9 cellular contexts compared by ENCODE assay signal in the genomic region with DNA sequence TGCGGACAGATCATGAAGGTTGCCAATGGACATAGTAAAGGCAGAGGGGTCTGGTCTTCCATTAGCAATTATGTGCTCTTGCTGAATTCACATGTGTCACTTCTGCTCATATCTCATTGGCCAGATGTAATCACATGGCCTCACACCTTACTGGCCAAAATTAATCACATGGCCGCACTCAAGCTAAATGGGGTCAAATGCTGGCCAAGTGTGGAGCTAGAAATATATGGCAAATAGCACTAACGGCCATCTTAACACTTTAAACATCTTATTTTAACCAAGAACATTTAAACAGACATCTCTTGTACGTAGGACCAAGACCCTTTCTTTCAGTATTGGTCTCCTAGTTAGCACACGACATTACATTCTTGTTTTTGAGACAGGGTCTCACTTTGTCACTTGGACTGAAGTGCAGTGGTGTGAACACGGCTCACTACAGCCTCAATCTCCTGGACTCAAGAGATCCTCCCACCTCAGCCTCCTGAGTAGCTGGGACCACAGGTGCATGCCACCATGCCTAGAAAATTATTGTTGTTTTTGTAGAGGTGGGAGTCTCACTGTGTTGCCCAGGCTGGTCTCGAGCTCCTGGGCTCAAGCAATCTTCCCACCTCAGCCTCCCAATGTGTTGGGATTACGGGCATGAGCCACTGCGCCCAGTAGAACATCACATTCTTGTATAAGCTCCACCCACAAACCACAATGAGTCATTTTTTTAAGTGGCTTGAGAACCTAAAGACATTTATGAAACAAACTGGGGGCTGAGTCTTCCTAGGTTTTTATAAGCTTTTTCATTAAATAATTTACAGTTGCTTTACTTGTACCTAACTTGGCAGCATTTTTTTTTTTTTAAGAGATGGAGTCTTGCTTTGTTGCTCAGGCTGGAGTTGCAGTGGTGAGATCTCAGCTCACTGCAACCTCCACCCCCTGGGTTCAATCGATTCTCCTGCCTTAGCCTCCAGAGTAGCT. TPM values are rescaled to one million over a fixed set of nuclear protein-coding genes. Genes with fewer than 3 reads are reported as not detected.
DNase-seq lines count a peak whose midpoint lies in the region; ATAC-seq and TF ChIP-seq lines count a peak whose summit lies in the region.
"Had no signal": no experiment of that assay in that cellular context is flagged by ENCODE, and none has a peak within 500 bp of the region (broad histone marks: within the 10 kb centered on the region; RNA-seq: fewer than 3 reads in every experiment).

No MANE protein-coding gene starts in this region.

- 82% methylated on average over 10 of the region's 10 CpGs for WGBS in SK-N-SH (ENCODE audit: low lambda C conversion rate)

- no peak for ATAC-seq in activated CD4-positive, CD25-positive, alpha-beta regulatory T cell treated with anti-CD3 and anti-CD28 coated beads, Interleukin-2, amount 50 U/mL, for 24 hours
- no peak for ATAC-seq in GM21360 (IDR thresholded peaks at IDR 0.05; ENCODE audit: unreplicated experiment)

- H3K9me3 ChIP-seq in A673 (ENCODE audit: low read depth, low read length, poor library complexity, severe bottlenecking) (peaks cover 9% of the 10 kb centered on the region), HEK293 (ENCODE audit: control insufficient read depth, insufficient read depth, low read depth, low read length) (no peaks in the 10 kb centered on the region), SK-N-SH (no peaks in the 10 kb centered on the region)

- H3K9me2 ChIP-seq in SK-N-SH: no peaks in the 10 kb centered on the region

- H3F3A ChIP-seq in SK-N-SH (replicated peaks; ENCODE audit: insufficient read depth): peaks cover 35% of the 10 kb centered on the region

- DNase-seq in A673 (ENCODE audit: low spot score) (peak; percentile 79), SK-N-SH (no peak), fibroblast of mammary gland (ENCODE audit: low read depth) (peak; percentile 93), NCI-H1105 (lab: John Stamatoyannopoulos, UW) (no peak)
- DNase-seq in effector CD8-positive, alpha-beta T cell (lab: John Stamatoyannopoulos, UW): no peak
- DNase-seq: SHP77 treated with DMSO at 0.1 percent for 48 hours had no signal

- POLR2A ChIA-PET in A673 (lab: Charles Lee; ENCODE audit: low non-redundant PET): interaction anchor here (0.7 kb wide), 1 partner anchor 33 kb away, joined by 4 read pairs; no protein-coding TSS in a partner anchor
- POLR2A ChIA-PET in HEK293 (lab: Yijun Ruan, JAX): interaction anchor here (0.5 to 8.8 kb wide), 14 partner anchors 9 to 267 kb away, joined by 3 to 128 read pairs (median 4); partner anchors contain the start of genes AP2A1, NOSIP, PNKP and RRAS
- POLR2A ChIA-PET in SK-N-SH (lab: Yijun Ruan, JAX): interaction anchor here (0.9 kb wide), 1 partner anchor 21 kb away, joined by 4 read pairs; no protein-coding TSS in a partner anchor

- H2AFZ ChIP-seq in SK-N-SH (ENCODE audit: low read depth): no peak overlapping the region

- H3K4me2 ChIP-seq in SK-N-SH: peak overlapping the region; percentile 8; the same call in 1 of the 2 replicates

- TF ChIP-seq RAD21 in SK-N-SH (IDR thresholded peaks at IDR 0.05; ENCODE audit: low read length): no peak

- no peak overlapping the region for H3K27ac ChIP-seq in A673 (ENCODE audit: low read depth, low read length, poor library complexity, severe bottlenecking)
- H3K27ac ChIP-seq in HEK293 (ENCODE audit: extremely low read depth, low read depth, low read length): no peak overlapping the region
- peak overlapping the region in 1 of 2 experiments; percentile 79; a peak in 2 of 4 replicates for H3K27ac ChIP-seq in SK-N-SH (ENCODE audit: low read depth in 2 of 2, low read length in 1 of 2)

- CTCF ChIA-PET in A673 (lab: Charles Lee): interaction anchor here (0.8 kb wide), 1 partner anchor 21 kb away, joined by 3 read pairs; no protein-coding TSS in a partner anchor
- CTCF ChIA-PET in HEK293 (lab: Yijun Ruan, JAX): interaction anchor here (0.6 to 2.8 kb wide), 9 partner anchors 10 to 345 kb away, joined by 3 to 13 read pairs (median 3); no protein-coding TSS in a partner anchor
- CTCF ChIA-PET in SK-N-SH (lab: Yijun Ruan, JAX): interaction anchor here (0.6 to 1.1 kb wide), 3 partner anchors 14 to 451 kb away, joined by 3 read pairs; no protein-coding TSS in a partner anchor

- H3K4me1 ChIP-seq in A673 (ENCODE audit: insufficient read depth, low read length, poor library complexity, severe bottlenecking): peaks cover 11% of the 10 kb centered on the region
- H3K4me1 ChIP-seq in HEK293 (ENCODE audit: control insufficient read depth, insufficient read depth, low read length): peaks cover 6% of the 10 kb centered on the region; the same call in 1 of the 2 replicates
- peaks cover 13 to 21% of the 10 kb centered on the region in 2 experiments; a peak in 3 of 4 replicates for H3K4me1 ChIP-seq in SK-N-SH (ENCODE audit: control insufficient read depth in 1 of 2, insufficient read depth in 2 of 2, low read depth in 1 of 2, low read length in 1 of 2)

- H3K4me3 ChIP-seq in A673 (ENCODE audit: low read depth, low read length, poor library complexity, severe bottlenecking): no peak overlapping the region
- no peak overlapping the region for H3K4me3 ChIP-seq in HEK293 (ENCODE audit: low read depth, low read length)
- no peak overlapping the region for H3K4me3 ChIP-seq in SK-N-SH (ENCODE audit: low read depth in 2 of 2, low read length in 1 of 2)
- H3K4me3 ChIP-seq in fibroblast of mammary gland (ENCODE audit: control insufficient read depth, low read depth, low read length): no peak overlapping the region

- H3K9ac ChIP-seq in SK-N-SH: peak overlapping the region; percentile 9; the same call in 1 of the 2 replicates

- intact Hi-C loops in A673 (cut with micrococcal nuclease; ENCODE audit: unreplicated experiment): no loop called here

- H3K27me3 ChIP-seq in A673 (replicated peaks; ENCODE audit: insufficient read depth, low read depth, low read length, poor library complexity): no peaks in the 10 kb centered on the region
- no peaks in the 10 kb centered on the region for H3K27me3 ChIP-seq in SK-N-SH (ENCODE audit: insufficient read depth)

- no peak for TF ChIP-seq EP300 in SK-N-SH (IDR thresholded peaks at IDR 0.05; ENCODE audit: borderline replicate concordance in 1 of 2, low read depth in 1 of 2, low read length in 1 of 2)

- H3K79me2 ChIP-seq in SK-N-SH (ENCODE audit: insufficient read depth): peaks cover 30% of the 10 kb centered on the region

- TF ChIP-seq CTCF in A673 (conservative IDR thresholded peaks at IDR 0.05; ENCODE audit: low read depth, low read length) (no peak), HEK293 (tag by site-specific recombination; IDR thresholded peaks at IDR 0.05) (no peak), SK-N-SH (IDR thresholded peaks at IDR 0.05) (no peak), fibroblast of mammary gland (conservative IDR thresholded peaks at IDR 0.05; ENCODE audit: control insufficient read depth, insufficient read depth, low read depth, low read length) (no peak)

- no TSS peak for BruUV-seq in A673 (replicated peaks; lab: Mats Ljungman, UMichigan)

- H3K36me3 ChIP-seq in A673 (ENCODE audit: insufficient read depth, low read length, poor library complexity, severe bottlenecking) (peaks cover 6% of the 10 kb centered on the region), HEK293 (ENCODE audit: control insufficient read depth in 2 of 2, insufficient read depth in 1 of 2, low read length in 2 of 2) (no peaks in the 10 kb centered on the region), SK-N-SH (replicated peaks in 1 of 2; ENCODE audit: control insufficient read depth in 1 of 2, insufficient read depth in 2 of 2, low read length in 1 of 2) (peaks cover 0 to 6% of the 10 kb centered on the region in 2 experiments)

- peaks cover 14% of the 10 kb centered on the region for H4K20me1 ChIP-seq in SK-N-SH (ENCODE audit: insufficient read depth)

TF ChIP-seq in HEK293, 187 proteins besides CTCF, POLR2A, EP300 and RAD21 (continues in another document):
- peak; percentile 45 for TF ChIP-seq ZFHX2 (tag by site-specific recombination; conservative IDR thresholded peaks at IDR 0.05)

TF ChIP-seq in SK-N-SH, 30 proteins besides CTCF, POLR2A, EP300 and RAD21 (continues in another document):
- TF ChIP-seq NRF1 (IDR thresholded peaks at IDR 0.05; ENCODE audit: low read depth, low read length) (no peak), POLR2AphosphoS5 (IDR thresholded peaks at IDR 0.05; ENCODE audit: low read depth, low read length) (no peak), YY1 (IDR thresholded peaks at IDR 0.05; ENCODE audit: low read depth) (no peak)

RNA-seq across cellular contexts. Expression of gene PTOV1, which starts 2.9 kb away (rescaled TPM):
- total RNA-seq in A673 (2021): 331 and 356 TPM in 2 replicates
- 56.1 and 95.0 TPM in 2 replicates for polyA plus RNA-seq in SK-N-SH (2012; rRNA removed)
- 32.2 and 57.7 TPM in 2 replicates for polyA plus RNA-seq in SK-N-SH (2012; cell fraction: cytosol; rRNA removed)
- 272 and 289 TPM in 2 replicates for polyA plus RNA-seq in SK-N-SH (2012; cell fraction: nucleus; rRNA removed)

RNA-seq across cellular contexts. Expression of gene PNKP, which starts 19.4 kb away (rescaled TPM):
- 122 and 130 TPM in 2 replicates for total RNA-seq in A673 (2021)
- 45.5 and 52.0 TPM in 2 replicates for polyA plus RNA-seq in SK-N-SH (2012; rRNA removed)
- polyA plus RNA-seq in SK-N-SH (2012; cell fraction: cytosol; rRNA removed): 8.6 and 13.1 TPM in 2 replicates
- polyA plus RNA-seq in SK-N-SH (2012; cell fraction: nucleus; rRNA removed): 317 and 404 TPM in 2 replicates

RNA-seq across cellular contexts. Expression of gene AKT1S1, which starts 29.1 kb away (rescaled TPM):
- 80.3 and 81.5 TPM in 2 replicates for total RNA-seq in A673 (2021)
- 56.7 and 63.7 TPM in 2 replicates for polyA plus RNA-seq in SK-N-SH (2012; rRNA removed)
- 37.5 and 51.2 TPM in 2 replicates for polyA plus RNA-seq in SK-N-SH (2012; cell fraction: cytosol; rRNA removed)
- 87.9 and 96.3 TPM in 2 replicates for polyA plus RNA-seq in SK-N-SH (2012; cell fraction: nucleus; rRNA removed)

RNA-seq across cellular contexts. Expression of gene TBC1D17, which starts 29.5 kb away (rescaled TPM):
- total RNA-seq in A673 (2021): 35.1 and 40.0 TPM in 2 replicates
- polyA plus RNA-seq in SK-N-SH (2012; rRNA removed): 27.3 and 28.3 TPM in 2 replicates
- 14.9 and 22.0 TPM in 2 replicates for polyA plus RNA-seq in SK-N-SH (2012; cell fraction: cytosol; rRNA removed)
- 76.2 and 78.9 TPM in 2 replicates for polyA plus RNA-seq in SK-N-SH (2012; cell fraction: nucleus; rRNA removed)

RNA-seq across cellular contexts. Expression of gene MED25, which starts 29.9 kb away (rescaled TPM):
- total RNA-seq in A673 (2021): 93.0 and 111 TPM in 2 replicates
- polyA plus RNA-seq in SK-N-SH (2012; rRNA removed): 15.7 and 30.2 TPM in 2 replicates
- 20.5 and 25.3 TPM in 2 replicates for polyA plus RNA-seq in SK-N-SH (2012; cell fraction: cytosol; rRNA removed)
- polyA plus RNA-seq in SK-N-SH (2012; cell fraction: nucleus; rRNA removed): 105 and 119 TPM in 2 replicates

Comparison
In these comparisons a context has a peak if more than half of its experiments do, and no peak if none do; other contexts are left out.
1. DNase-seq: peak in A673 (single experiment) and fibroblast of mammary gland (single experiment); none in SK-N-SH (single experiment), effector CD8-positive, alpha-beta T cell (single experiment) and NCI-H1105 (single experiment).